ENCODE assay signal across 22 cellular contexts in the genomic region with DNA sequence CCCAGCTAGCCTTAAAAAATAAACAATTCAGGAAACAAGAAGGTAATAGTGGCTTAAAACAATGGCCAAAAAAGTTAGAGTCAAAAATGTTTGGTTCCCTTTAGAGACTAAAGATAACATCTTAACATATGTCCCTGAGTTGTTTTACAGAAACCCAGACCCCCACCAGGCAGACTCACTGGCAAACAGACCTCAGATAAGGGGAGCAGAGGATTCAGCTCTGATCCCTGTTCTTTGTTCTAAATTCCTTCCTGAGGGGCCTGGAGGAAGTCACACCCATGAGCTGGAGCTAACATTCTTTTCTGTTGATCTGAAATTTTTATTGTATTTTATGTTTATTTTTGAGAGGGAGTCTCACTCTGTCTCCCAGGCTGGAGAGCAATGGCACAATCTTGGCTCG.
"Had no signal": no experiment of that assay in that cellular context is flagged by ENCODE, and none has a peak within 500 bp of the region (broad histone marks: within the 10 kb centered on the region; RNA-seq: fewer than 3 reads in every experiment).

No MANE protein-coding gene starts in this region.

- H3K4me1 Mint-ChIP-seq: mesothelial cell of epicardium had no signal

- ATAC-seq: effector memory CD8-positive, alpha-beta T cell; foreskin keratinocyte; gastroesophageal sphincter; left lung; left ventricle myocardium superior; lower lobe of right lung; mucosa of descending colon had no signal

- H3K27ac ChIP-seq: colonic mucosa, esophagus muscularis mucosa, foreskin keratinocyte, gastroesophageal sphincter, heart left ventricle, hepatocyte, left lung, lower lobe of right lung had no signal

- H3K27me3 ChIP-seq: colonic mucosa, esophagus muscularis mucosa, foreskin keratinocyte, gastroesophageal sphincter, heart left ventricle, hepatocyte, left lung had no signal

- H3K4me3 ChIP-seq: colonic mucosa, esophagus muscularis mucosa, gastroesophageal sphincter, heart left ventricle, hepatocyte, left lung, lower lobe of right lung, mucosa of descending colon had no signal

- H3K36me3 Mint-ChIP-seq: immature natural killer cell, mesothelial cell of epicardium had no signal

- H3K9me3 ChIP-seq: colonic mucosa, esophagus muscularis mucosa, gastroesophageal sphincter, lower lobe of right lung, mucosa of descending colon had no signal

- H3K4me3 Mint-ChIP-seq: dendritic cell treated with granulocyte-macrophage colony-stimulating factor and Interleukin-4, amounts not matched to agents 40 ng/mL and 50 ng/mL, for 4 days; effector memory CD8-positive, alpha-beta T cell; immature natural killer cell; mesothelial cell of epicardium; naive B cell had no signal

- H3K27me3 Mint-ChIP-seq: dendritic cell treated with granulocyte-macrophage colony-stimulating factor and Interleukin-4, amounts not matched to agents 40 ng/mL and 50 ng/mL, for 4 days; effector memory CD8-positive, alpha-beta T cell; naive B cell had no signal

- DNase-seq: colonic mucosa; cortex of kidney; effector CD8-positive, alpha-beta T cell; effector memory CD8-positive, alpha-beta T cell; foreskin keratinocyte; hypothalamus; immature natural killer cell; islet precursor cell; kidney; kidney glomerular epithelial cell; left lung; left ventricle myocardium superior; lower lobe of right lung; mesenchymal stem cell; mucosa of descending colon; naive B cell had no signal

- H3K27ac Mint-ChIP-seq: dendritic cell treated with granulocyte-macrophage colony-stimulating factor and Interleukin-4, amounts not matched to agents 40 ng/mL and 50 ng/mL, for 4 days; effector memory CD8-positive, alpha-beta T cell; immature natural killer cell; mesothelial cell of epicardium had no signal

- H3K36me3 ChIP-seq: colonic mucosa, esophagus muscularis mucosa, gastroesophageal sphincter, heart left ventricle, left lung, lower lobe of right lung had no signal

- H3K9me3 Mint-ChIP-seq: effector memory CD8-positive, alpha-beta T cell; immature natural killer cell had no signal

- H3K4me1 ChIP-seq: colonic mucosa, esophagus muscularis mucosa, foreskin keratinocyte, gastroesophageal sphincter, heart left ventricle, left lung, lower lobe of right lung had no signal
